8 cellular contexts compared by ENCODE assay signal in the genomic region with DNA sequence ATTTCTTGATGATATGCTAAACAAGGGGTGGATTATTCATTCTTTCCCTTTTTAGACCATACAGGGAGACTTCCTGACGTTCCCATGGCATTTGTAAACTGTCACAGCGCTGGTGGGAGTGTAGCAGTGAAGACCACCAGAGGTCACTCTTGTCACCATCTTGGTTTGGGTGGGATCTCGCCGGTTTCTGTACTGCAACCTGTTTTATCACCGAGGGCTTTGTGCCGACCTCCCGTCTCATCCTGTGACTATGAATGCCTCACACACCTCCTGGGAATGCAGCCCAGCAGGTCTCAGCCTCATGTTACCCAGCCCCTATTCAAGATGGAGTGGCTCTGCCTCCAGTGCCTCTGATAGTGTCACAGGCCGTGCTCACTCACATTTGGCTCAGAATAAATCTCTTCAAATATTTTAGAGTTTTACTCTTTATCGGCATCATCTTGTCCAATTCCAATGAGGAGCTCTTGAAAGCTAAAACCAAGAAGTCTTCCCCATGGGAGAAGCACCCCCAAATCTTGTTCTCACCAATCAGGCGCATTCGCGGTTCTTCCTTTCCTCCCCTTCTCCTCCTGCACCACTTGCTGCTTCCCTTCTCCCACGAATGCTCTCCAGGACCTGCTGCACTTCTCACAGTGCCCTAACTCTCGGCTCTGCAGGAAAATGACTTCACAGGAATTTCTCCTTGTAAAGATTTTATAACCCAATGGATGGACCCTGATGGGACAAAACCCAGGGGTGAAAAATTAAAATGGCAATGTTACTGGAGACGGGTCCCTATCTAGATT. TPM values are rescaled to one million over a fixed set of nuclear protein-coding genes. Genes with fewer than 3 reads are reported as not detected.
DNase-seq lines count a peak whose midpoint lies in the region; ATAC-seq and TF ChIP-seq lines count a peak whose summit lies in the region.
"Not testable (repeated sequence)": the region's sequence is repeated elsewhere in the genome, so short reads cannot be mapped to it uniquely, and the experiment has no call there.

No MANE protein-coding gene starts in this region.

- not testable (repeated sequence) for ATAC-seq in activated naive CD8-positive, alpha-beta T cell treated with anti-CD3 and anti-CD28 coated beads, Interleukin-2, amount 50 U/mL, for 24 hours
- ATAC-seq in right lobe of liver: peak; percentile 55 to 66 (median 60)

- not testable (repeated sequence) for H3K4me3 ChIP-seq in DOHH2 (ENCODE audit: low read length)
- H3K4me3 ChIP-seq in right lobe of liver (peak overlapping the region; percentile 43 to 54 (median 46)), rectal smooth muscle tissue (ENCODE audit: low read length) (peak overlapping the region; percentile 27), uterus (peak overlapping the region; percentile 38 to 41)

- peak overlapping the region; percentile 67 to 93 (median 79) for H3K4me3 Mint-ChIP-seq in IgD-negative memory B cell
- peak overlapping the region; percentile 75 for H3K4me3 Mint-ChIP-seq in activated naive CD8-positive, alpha-beta T cell treated with anti-CD3 and anti-CD28 coated beads, Interleukin-2, amount 50 U/mL, for 24 hours

- not testable (repeated sequence) for TF ChIP-seq POLR2A in erythroblast (IDR thresholded peaks at IDR 0.05; ENCODE audit: low read length); right lobe of liver (IDR thresholded peaks at IDR 0.05); uterus (IDR thresholded peaks at IDR 0.05)

- H3K9ac ChIP-seq in rectal smooth muscle tissue (ENCODE audit: low read length): not testable (repeated sequence)

- H3K27ac ChIP-seq in DOHH2 (ENCODE audit: low read depth, low read length); rectal smooth muscle tissue (ENCODE audit: low read depth, low read length): not testable (repeated sequence)
- H3K27ac ChIP-seq in right lobe of liver (peak overlapping the region in 1 of 3 donors; percentile 4), uterus (peak overlapping the region in 1 of 2 donors; percentile 36)

- peaks cover 23% of the 10 kb centered on the region for H3K27me3 Mint-ChIP-seq in IgD-negative memory B cell
- not testable (repeated sequence) for H3K27me3 Mint-ChIP-seq in activated naive CD8-positive, alpha-beta T cell treated with anti-CD3 and anti-CD28 coated beads, Interleukin-2, amount 50 U/mL, for 24 hours

- H3K4me2 ChIP-seq in DOHH2 (ENCODE audit: low read length): not testable (repeated sequence)

- WGBS in right lobe of liver (ENCODE audit: insufficient coverage, low coverage, low lambda C conversion rate, missing lambda C conversion rate): 26% methylated on average over 14 of the region's 15 CpGs

- TF ChIP-seq CTCF in DOHH2 (IDR thresholded peaks at IDR 0.05; ENCODE audit: low read depth, low read length, poor library complexity, severe bottlenecking): peak; percentile 32
- TF ChIP-seq CTCF in right lobe of liver (IDR thresholded peaks at IDR 0.05): peak; percentile 20 to 48 (median 34)
- peak in 3 of 4 experiments; percentile 14 to 37 (median 32) for TF ChIP-seq CTCF in uterus (IDR thresholded peaks at IDR 0.05)

- H3K36me3 ChIP-seq in DOHH2 (ENCODE audit: control insufficient read depth, low read length); right lobe of liver; rectal smooth muscle tissue (ENCODE audit: control insufficient read depth, insufficient read depth, low read length); uterus: not testable (repeated sequence)

- intact Hi-C loops in right lobe of liver (cut with DNase I); uterus (cut with DNase I; ENCODE audit: low total_unique reads): not testable (repeated sequence)

- H4K20me1 ChIP-seq in DOHH2 (ENCODE audit: control insufficient read depth, insufficient read depth, low read depth, low read length): not testable (repeated sequence)

- not testable (repeated sequence) for H3K4me1 ChIP-seq in DOHH2 (ENCODE audit: control insufficient read depth, low read length); rectal smooth muscle tissue (ENCODE audit: control insufficient read depth, insufficient read depth, low read length); uterus
- peaks cover 0 to 21% (median 0%) of the 10 kb centered on the region in 4 donors for H3K4me1 ChIP-seq in right lobe of liver

- peaks cover 6 to 11% (median 9%) of the 10 kb centered on the region in 3 donors for H3K4me1 Mint-ChIP-seq in IgD-negative memory B cell
- not testable (repeated sequence) for H3K4me1 Mint-ChIP-seq in activated naive CD8-positive, alpha-beta T cell treated with anti-CD3 and anti-CD28 coated beads, Interleukin-2, amount 50 U/mL, for 24 hours

- not testable (repeated sequence) for H3F3A ChIP-seq in DOHH2 (ENCODE audit: control insufficient read depth, insufficient read depth)

- H3K9me3 ChIP-seq in DOHH2 (ENCODE audit: control insufficient read depth, insufficient read depth, low read length); right lobe of liver; uterus: not testable (repeated sequence)

- not testable (repeated sequence) for H3K79me2 ChIP-seq in DOHH2 (ENCODE audit: control insufficient read depth, low read length)

- H3K9me2 ChIP-seq in DOHH2 (replicated peaks; ENCODE audit: control insufficient read depth, low read length): not testable (repeated sequence)

- not testable (repeated sequence) for H3K27ac Mint-ChIP-seq in IgD-negative memory B cell; activated naive CD8-positive, alpha-beta T cell treated with anti-CD3 and anti-CD28 coated beads, Interleukin-2, amount 50 U/mL, for 24 hours

- H3K27me3 ChIP-seq in DOHH2 (ENCODE audit: control insufficient read depth, low read length); right lobe of liver; rectal smooth muscle tissue (ENCODE audit: control insufficient read depth, insufficient read depth, low read length); uterus: not testable (repeated sequence)

- DNase-seq in SK-N-DZ (ENCODE audit: low spot score) (peak; percentile 59), erythroblast (lab: John Stamatoyannopoulos, UW) (peak; percentile 1 to 6), uterus (peak in 1 of 2 donors; percentile 21)
- peak; percentile 3 for DNase-seq in activated naive CD8-positive, alpha-beta T cell treated with anti-CD3 and anti-CD28 coated beads, Interleukin-2, amount 50 U/mL, for 24 hours
- DNase-seq in right lobe of liver: not testable (repeated sequence)

- not testable (repeated sequence) for H3K9me3 Mint-ChIP-seq in IgD-negative memory B cell; activated naive CD8-positive, alpha-beta T cell treated with anti-CD3 and anti-CD28 coated beads, Interleukin-2, amount 50 U/mL, for 24 hours

- H3K36me3 Mint-ChIP-seq in IgD-negative memory B cell; activated naive CD8-positive, alpha-beta T cell treated with anti-CD3 and anti-CD28 coated beads, Interleukin-2, amount 50 U/mL, for 24 hours (ENCODE audit: low read depth): not testable (repeated sequence)

RNA-seq across cellular contexts. Expression of a gene that starts 39.2 kb away (rescaled TPM):
- 5.4 TPM for polyA plus RNA-seq in IgD-negative memory B cell
- polyA plus RNA-seq in SK-N-DZ (2014; cell fraction: cytosol; rRNA removed): not detected in 2 replicates
- polyA plus RNA-seq in SK-N-DZ (2014; cell fraction: nucleus; rRNA removed): not detected in 2 replicates
- 10 to 100 TPM; 26.2 to 76.0 (median 34.2) TPM for total RNA-seq in right lobe of liver
- total RNA-seq in uterus: 10 to 100 TPM; 14.3 to 46.8 (median 25.5) TPM
